ENCODE assay signal across 1 cellular context in the genomic region with DNA sequence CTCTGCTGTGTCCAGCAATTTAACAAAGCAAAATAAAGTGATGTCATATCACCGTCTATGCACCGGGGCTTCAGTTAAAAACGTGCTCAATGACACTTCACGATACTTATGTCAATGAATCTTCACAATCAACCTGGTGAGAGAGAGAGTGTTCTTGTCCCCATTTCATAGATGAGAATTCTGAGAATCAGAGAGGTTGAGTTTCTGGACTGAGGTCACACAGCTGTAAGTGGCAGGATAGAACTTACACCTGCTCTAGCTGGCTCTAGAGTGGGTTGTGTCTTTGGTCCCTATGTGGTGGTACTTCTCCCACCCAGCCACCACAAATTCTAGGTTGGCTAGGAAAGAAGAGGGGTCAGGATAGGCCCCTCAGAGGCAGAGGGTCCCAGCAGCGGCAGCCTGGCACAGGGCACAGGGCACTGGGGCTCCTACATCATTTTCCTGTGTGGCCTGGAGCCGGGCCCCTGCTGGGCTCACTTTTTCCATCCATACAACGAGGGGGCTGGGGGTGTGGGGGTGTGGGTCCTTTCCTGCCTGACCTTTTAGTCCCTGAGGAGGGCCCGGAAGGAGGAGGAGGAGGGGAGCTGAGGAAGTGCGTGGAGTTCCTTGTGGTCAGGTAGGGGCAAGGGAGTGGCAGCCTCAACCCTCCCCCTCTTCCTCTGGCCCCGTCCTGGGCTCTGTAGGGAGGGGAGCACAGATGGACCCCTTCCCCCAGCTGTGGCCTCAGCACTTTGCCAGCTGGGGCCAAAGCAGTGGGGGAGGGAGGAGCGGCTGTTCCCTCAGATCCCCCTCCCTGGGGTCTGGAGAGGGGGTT.
TF ChIP-seq lines count a peak whose summit lies in the region.

No MANE protein-coding gene starts in this region.

TF ChIP-seq in K562, 482 proteins besides CTCF, POLR2A, EP300 and RAD21 (continues in another document):
- TF ChIP-seq ZNF253 (CRISPR knock-in tag; conservative IDR thresholded peaks at IDR 0.05) (no peak), CBX1 (IDR thresholded peaks at IDR 0.05; ENCODE audit: low read depth) (peak; percentile 70; the same call in 1 of the 2 replicates), RBFOX2 (IDR thresholded peaks at IDR 0.05; ENCODE audit: low read depth, low read length) (0 out of 2 replicates have a peak, but pooled peaks have one; percentile 12), CHD2 (IDR thresholded peaks at IDR 0.05; ENCODE audit: low read depth, low read length) (no peak), ATF1 (CRISPR knock-in tag; IDR thresholded peaks at IDR 0.05) (no peak), ATF1 (tag; IDR thresholded peaks at IDR 0.05) (no peak), HDAC2 (IDR thresholded peaks at IDR 0.05) (peak; percentile 84), BCOR (IDR thresholded peaks at IDR 0.05) (peak; percentile 98), CREM (IDR thresholded peaks at IDR 0.05; ENCODE audit: low read depth) (peak; percentile 23; the same call in 1 of the 2 replicates), RBBP5 (IDR thresholded peaks at IDR 0.05; ENCODE audit: borderline replicate concordance, insufficient read depth, low read length, poor library complexity, severe bottlenecking) (peak; percentile 19), RBM15 (IDR thresholded peaks at IDR 0.05; ENCODE audit: insufficient read depth, low read length) (no peak), SREBF1 (IDR thresholded peaks at IDR 0.05; ENCODE audit: borderline replicate concordance, low read depth, low read length) (no peak), POLR2G (IDR thresholded peaks at IDR 0.05; ENCODE audit: low read depth, low read length) (no peak), MCM2 (IDR thresholded peaks at IDR 0.05; ENCODE audit: low read depth) (no peak), CBFA2T2 (conservative IDR thresholded peaks at IDR 0.05) (0 out of 2 replicates have a peak, but pooled peaks have one; percentile 19), NCOA6 (IDR thresholded peaks at IDR 0.05) (no peak), ZNF830 (CRISPR knock-in tag; IDR thresholded peaks at IDR 0.05) (no peak), NFE2 (IDR thresholded peaks at IDR 0.05; ENCODE audit: low read depth) (0 out of 2 replicates have a peak, but pooled peaks have one; percentile 9), ZBTB7A (IDR thresholded peaks at IDR 0.05; ENCODE audit: borderline replicate concordance, control insufficient read depth, low read depth, low read length) (peak; percentile 77; the same call in 1 of the 2 replicates), SMARCA5 (IDR thresholded peaks at IDR 0.05) (peak; percentile 94), MXI1 (IDR thresholded peaks at IDR 0.05; ENCODE audit: low read depth, low read length) (no peak), CBX3 (IDR thresholded peaks at IDR 0.05; ENCODE audit: borderline replicate concordance in 1 of 2, low read length in 2 of 2) (0 out of 3 replicates have a peak, but pooled peaks of 1 of the 2 experiments have one; percentile 50), KDM1A (IDR thresholded peaks at IDR 0.05) (peak; percentile 83 to 94), NR1H2 (CRISPR knock-in tag; IDR thresholded peaks at IDR 0.05) (0 out of 2 replicates have a peak, but pooled peaks have one; percentile 27), RBM25 (IDR thresholded peaks at IDR 0.05; ENCODE audit: low read depth, low read length, severe bottlenecking) (peak; percentile 94), CEBPG (CRISPR knock-in tag; IDR thresholded peaks at IDR 0.05) (no peak), CEBPG (tag; conservative IDR thresholded peaks at IDR 0.05 in 1 of 2, IDR thresholded peaks at IDR 0.05 in 1 of 2) (no peak), ESRRA (IDR thresholded peaks at IDR 0.05; ENCODE audit: borderline replicate concordance, low read depth) (peak; percentile 24; the same call in 1 of the 2 replicates), EP400 (IDR thresholded peaks at IDR 0.05) (no peak), ARID2 (IDR thresholded peaks at IDR 0.05) (no peak), RCOR1 (IDR thresholded peaks at IDR 0.05; ENCODE audit: borderline replicate concordance in 1 of 2, low read depth in 2 of 2, low read length in 2 of 2) (peak; percentile 16 to 82; a peak in 3 of 4 replicates), HNRNPUL1 (IDR thresholded peaks at IDR 0.05; ENCODE audit: low read length) (no peak), NR2C2 (CRISPR knock-in tag; IDR thresholded peaks at IDR 0.05) (no peak), NR2C2 (tag; IDR thresholded peaks at IDR 0.05) (peak; percentile 54; the same call in 1 of the 2 replicates), CHD4 (IDR thresholded peaks at IDR 0.05; ENCODE audit: insufficient read depth, insufficient replicate concordance, low read depth, low read length, poor library complexity, severe bottlenecking) (peak; percentile 70), KDM5B (IDR thresholded peaks at IDR 0.05; ENCODE audit: insufficient replicate concordance, low read depth, low read length) (peak; percentile 3), ZNF134 (CRISPR knock-in tag; conservative IDR thresholded peaks at IDR 0.05) (no peak), EGR1 (conservative IDR thresholded peaks at IDR 0.05) (peak; percentile 63), ZNF436 (CRISPR knock-in tag; IDR thresholded peaks at IDR 0.05) (no peak), RNF2 (IDR thresholded peaks at IDR 0.05) (peak; percentile 82; the same call in 1 of the 2 replicates), BRD9 (IDR thresholded peaks at IDR 0.05; ENCODE audit: low read depth, partially characterized antibody) (peak; percentile 71), SPI1 (IDR thresholded peaks at IDR 0.05; ENCODE audit: borderline replicate concordance, low read depth, low read length) (peak; percentile 65; the same call in 1 of the 2 replicates), ETV6 (IDR thresholded peaks at IDR 0.05; ENCODE audit: borderline replicate concordance in 1 of 2, low read depth in 2 of 2, low read length in 1 of 2) (peak in 1 of 2 experiments; percentile 79; a peak in 2 of 4 replicates), ETV6 (CRISPR knock-in tag; IDR thresholded peaks at IDR 0.05; ENCODE audit: borderline replicate concordance) (no peak), MTA1 (IDR thresholded peaks at IDR 0.05; ENCODE audit: borderline replicate concordance) (no peak), C11orf30 (IDR thresholded peaks at IDR 0.05; ENCODE audit: low read depth) (no peak), PHF20 (IDR thresholded peaks at IDR 0.05; ENCODE audit: partially characterized antibody) (peak; percentile 47), ZNF644 (tag; IDR thresholded peaks at IDR 0.05; ENCODE audit: low read depth) (no peak), MAFK (IDR thresholded peaks at IDR 0.05; ENCODE audit: low read length) (no peak), GTF2E2 (tag; IDR thresholded peaks at IDR 0.05) (peak; percentile 30; the same call in 1 of the 2 replicates), LEF1 (IDR thresholded peaks at IDR 0.05) (peak; percentile 51), WHSC1 (IDR thresholded peaks at IDR 0.05; ENCODE audit: low read length) (no peak), ZEB2 (IDR thresholded peaks at IDR 0.05) (no peak), ZSCAN29 (IDR thresholded peaks at IDR 0.05) (no peak), CBFA2T3 (IDR thresholded peaks at IDR 0.05) (peak; percentile 50)
- TF ChIP-seq, protein P1, sequence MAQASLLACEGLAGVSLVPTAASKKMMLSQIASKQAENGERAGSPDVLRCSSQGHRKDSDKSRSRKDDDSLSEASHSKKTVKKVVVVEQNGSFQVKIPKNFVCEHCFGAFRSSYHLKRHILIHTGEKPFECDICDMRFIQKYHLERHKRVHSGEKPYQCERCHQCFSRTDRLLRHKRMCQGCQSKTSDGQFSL (CRISPR knock-in tag; IDR thresholded peaks at IDR 0.05) = no peak
- TF ChIP-seq, protein P1 (tag; IDR thresholded peaks at IDR 0.05) = no peak
- TF ChIP-seq, protein P2, sequence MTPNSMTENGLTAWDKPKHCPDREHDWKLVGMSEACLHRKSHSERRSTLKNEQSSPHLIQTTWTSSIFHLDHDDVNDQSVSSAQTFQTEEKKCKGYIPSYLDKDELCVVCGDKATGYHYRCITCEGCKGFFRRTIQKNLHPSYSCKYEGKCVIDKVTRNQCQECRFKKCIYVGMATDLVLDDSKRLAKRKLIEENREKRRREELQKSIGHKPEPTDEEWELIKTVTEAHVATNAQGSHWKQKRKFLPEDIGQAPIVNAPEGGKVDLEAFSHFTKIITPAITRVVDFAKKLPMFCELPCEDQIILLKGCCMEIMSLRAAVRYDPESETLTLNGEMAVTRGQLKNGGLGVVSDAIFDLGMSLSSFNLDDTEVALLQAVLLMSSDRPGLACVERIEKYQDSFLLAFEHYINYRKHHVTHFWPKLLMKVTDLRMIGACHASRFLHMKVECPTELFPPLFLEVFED (CRISPR knock-in tag; conservative IDR thresholded peaks at IDR 0.05) = no peak
- TF ChIP-seq, protein P3, sequence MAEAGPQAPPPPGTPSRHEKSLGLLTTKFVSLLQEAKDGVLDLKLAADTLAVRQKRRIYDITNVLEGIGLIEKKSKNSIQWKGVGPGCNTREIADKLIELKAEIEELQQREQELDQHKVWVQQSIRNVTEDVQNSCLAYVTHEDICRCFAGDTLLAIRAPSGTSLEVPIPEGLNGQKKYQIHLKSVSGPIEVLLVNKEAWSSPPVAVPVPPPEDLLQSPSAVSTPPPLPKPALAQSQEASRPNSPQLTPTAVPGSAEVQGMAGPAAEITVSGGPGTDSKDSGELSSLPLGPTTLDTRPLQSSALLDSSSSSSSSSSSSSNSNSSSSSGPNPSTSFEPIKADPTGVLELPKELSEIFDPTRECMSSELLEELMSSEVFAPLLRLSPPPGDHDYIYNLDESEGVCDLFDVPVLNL (CRISPR knock-in tag; IDR thresholded peaks at IDR 0.05; ENCODE audit: low read depth) = no peak
- TF ChIP-seq, protein P4, sequence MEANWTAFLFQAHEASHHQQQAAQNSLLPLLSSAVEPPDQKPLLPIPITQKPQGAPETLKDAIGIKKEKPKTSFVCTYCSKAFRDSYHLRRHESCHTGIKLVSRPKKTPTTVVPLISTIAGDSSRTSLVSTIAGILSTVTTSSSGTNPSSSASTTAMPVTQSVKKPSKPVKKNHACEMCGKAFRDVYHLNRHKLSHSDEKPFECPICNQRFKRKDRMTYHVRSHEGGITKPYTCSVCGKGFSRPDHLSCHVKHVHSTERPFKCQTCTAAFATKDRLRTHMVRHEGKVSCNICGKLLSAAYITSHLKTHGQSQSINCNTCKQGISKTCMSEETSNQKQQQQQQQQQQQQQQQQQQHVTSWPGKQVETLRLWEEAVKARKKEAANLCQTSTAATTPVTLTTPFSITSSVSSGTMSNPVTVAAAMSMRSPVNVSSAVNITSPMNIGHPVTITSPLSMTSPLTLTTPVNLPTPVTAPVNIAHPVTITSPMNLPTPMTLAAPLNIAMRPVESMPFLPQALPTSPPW (CRISPR knock-in tag; IDR thresholded peaks at IDR 0.05) = peak; percentile 66
- TF ChIP-seq, protein P5, sequence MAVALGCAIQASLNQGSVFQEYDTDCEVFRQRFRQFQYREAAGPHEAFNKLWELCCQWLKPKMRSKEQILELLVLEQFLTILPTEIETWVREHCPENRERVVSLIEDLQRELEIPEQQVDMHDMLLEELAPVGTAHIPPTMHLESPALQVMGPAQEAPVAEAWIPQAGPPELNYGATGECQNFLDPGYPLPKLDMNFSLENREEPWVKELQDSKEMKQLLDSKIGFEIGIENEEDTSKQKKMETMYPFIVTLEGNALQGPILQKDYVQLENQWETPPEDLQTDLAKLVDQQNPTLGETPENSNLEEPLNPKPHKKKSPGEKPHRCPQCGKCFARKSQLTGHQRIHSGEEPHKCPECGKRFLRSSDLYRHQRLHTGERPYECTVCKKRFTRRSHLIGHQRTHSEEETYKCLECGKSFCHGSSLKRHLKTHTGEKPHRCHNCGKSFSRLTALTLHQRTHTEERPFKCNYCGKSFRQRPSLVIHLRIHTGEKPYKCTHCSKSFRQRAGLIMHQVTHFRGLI (CRISPR knock-in tag; IDR thresholded peaks at IDR 0.05) = no peak
- TF ChIP-seq, protein P6, sequence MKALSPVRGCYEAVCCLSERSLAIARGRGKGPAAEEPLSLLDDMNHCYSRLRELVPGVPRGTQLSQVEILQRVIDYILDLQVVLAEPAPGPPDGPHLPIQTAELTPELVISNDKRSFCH (CRISPR knock-in tag; IDR thresholded peaks at IDR 0.05) = no peak
- TF ChIP-seq, protein P6 (tag; IDR thresholded peaks at IDR 0.05) = peak; percentile 71; the same call in 1 of the 2 replicates
- TF ChIP-seq, protein P7, sequence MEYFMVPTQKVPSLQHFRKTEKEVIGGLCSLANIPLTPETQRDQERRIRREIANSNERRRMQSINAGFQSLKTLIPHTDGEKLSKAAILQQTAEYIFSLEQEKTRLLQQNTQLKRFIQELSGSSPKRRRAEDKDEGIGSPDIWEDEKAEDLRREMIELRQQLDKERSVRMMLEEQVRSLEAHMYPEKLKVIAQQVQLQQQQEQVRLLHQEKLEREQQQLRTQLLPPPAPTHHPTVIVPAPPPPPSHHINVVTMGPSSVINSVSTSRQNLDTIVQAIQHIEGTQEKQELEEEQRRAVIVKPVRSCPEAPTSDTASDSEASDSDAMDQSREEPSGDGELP (CRISPR knock-in tag; IDR thresholded peaks at IDR 0.05; ENCODE audit: borderline replicate concordance) = peak; percentile 68; the same call in 1 of the 2 replicates
- TF ChIP-seq, protein P8, sequence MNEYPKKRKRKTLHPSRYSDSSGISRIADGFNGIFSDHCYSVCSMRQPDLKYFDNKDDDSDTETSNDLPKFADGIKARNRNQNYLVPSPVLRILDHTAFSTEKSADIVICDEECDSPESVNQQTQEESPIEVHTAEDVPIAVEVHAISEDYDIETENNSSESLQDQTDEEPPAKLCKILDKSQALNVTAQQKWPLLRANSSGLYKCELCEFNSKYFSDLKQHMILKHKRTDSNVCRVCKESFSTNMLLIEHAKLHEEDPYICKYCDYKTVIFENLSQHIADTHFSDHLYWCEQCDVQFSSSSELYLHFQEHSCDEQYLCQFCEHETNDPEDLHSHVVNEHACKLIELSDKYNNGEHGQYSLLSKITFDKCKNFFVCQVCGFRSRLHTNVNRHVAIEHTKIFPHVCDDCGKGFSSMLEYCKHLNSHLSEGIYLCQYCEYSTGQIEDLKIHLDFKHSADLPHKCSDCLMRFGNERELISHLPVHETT (CRISPR knock-in tag; conservative IDR thresholded peaks at IDR 0.05 in 1 of 2, IDR thresholded peaks at IDR 0.05 in 1 of 2) = no peak
- TF ChIP-seq, protein P9, sequence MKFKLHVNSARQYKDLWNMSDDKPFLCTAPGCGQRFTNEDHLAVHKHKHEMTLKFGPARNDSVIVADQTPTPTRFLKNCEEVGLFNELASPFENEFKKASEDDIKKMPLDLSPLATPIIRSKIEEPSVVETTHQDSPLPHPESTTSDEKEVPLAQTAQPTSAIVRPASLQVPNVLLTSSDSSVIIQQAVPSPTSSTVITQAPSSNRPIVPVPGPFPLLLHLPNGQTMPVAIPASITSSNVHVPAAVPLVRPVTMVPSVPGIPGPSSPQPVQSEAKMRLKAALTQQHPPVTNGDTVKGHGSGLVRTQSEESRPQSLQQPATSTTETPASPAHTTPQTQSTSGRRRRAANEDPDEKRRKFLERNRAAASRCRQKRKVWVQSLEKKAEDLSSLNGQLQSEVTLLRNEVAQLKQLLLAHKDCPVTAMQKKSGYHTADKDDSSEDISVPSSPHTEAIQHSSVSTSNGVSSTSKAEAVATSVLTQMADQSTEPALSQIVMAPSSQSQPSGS (CRISPR knock-in tag; IDR thresholded peaks at IDR 0.05) = no peak
